Comparison of ENCODE assay signal across 1 cellular context in genomic region chr9:88941586-88941985, GRCh38. TPM values are rescaled to one million over a fixed set of nuclear protein-coding genes. Genes with fewer than 3 reads are reported as not detected.
"Had no signal": no experiment of that assay in that cellular context is flagged by ENCODE, and none has a peak within 500 bp of the region (broad histone marks: within the 10 kb centered on the region; RNA-seq: fewer than 3 reads in every experiment).

No MANE protein-coding gene starts in this region.

RNA-seq across cellular contexts. Expression of gene S1PR3, which starts 49.7 kb away (rescaled TPM):
- total RNA-seq: natural killer cell treated with Interleukin-12 subunit alpha and Interleukin-12 subunit beta and Interleukin-15 and Interleukin-18, amount 100 ng/mL, for 72 hours had no signal
